30 cellular contexts compared by ENCODE assay signal in genomic region chr1:242623118-242623517, GRCh38.
"Had no signal": no experiment of that assay in that cellular context is flagged by ENCODE, and none has a peak within 500 bp of the region (broad histone marks: within the 10 kb centered on the region; RNA-seq: fewer than 3 reads in every experiment).

No MANE protein-coding gene starts in this region.

- H3K36me3 ChIP-seq: ascending aorta, brain microvascular endothelial cell, gastrocnemius medialis, heart left ventricle had no signal

- H3K4me3 ChIP-seq: ascending aorta, coronary artery, dorsolateral prefrontal cortex, gastrocnemius medialis, heart left ventricle had no signal

- H3K36me3 Mint-ChIP-seq: activated CD4-positive, alpha-beta memory T cell treated with anti-CD3 and anti-CD28 coated beads for 36 hours; activated CD8-positive, alpha-beta memory T cell treated with anti-CD3 and anti-CD28 coated beads, Interleukin-2, amount 10 ng/mL, durations not matched to agents 7 days and 5 days; activated naive CD4-positive, alpha-beta T cell treated with anti-CD3 and anti-CD28 coated beads, Interleukin-2, amount 50 U/mL, for 72 hours; activated naive CD8-positive, alpha-beta T cell treated with anti-CD3 and anti-CD28 coated beads, Interleukin-2, amount 10 ng/mL, durations not matched to agents 7 days and 5 days had no signal

- DNase-seq: activated CD4-positive, alpha-beta memory T cell treated with anti-CD3 and anti-CD28 coated beads for 36 hours; activated CD4-positive, alpha-beta T cell treated with anti-CD3 and anti-CD28 coated beads for 36 hours; activated CD4-positive, alpha-beta T cell treated with anti-CD3 and anti-CD28 coated beads, Interleukin-2, amount 10 ng/mL, durations not matched to agents 24 days and 14 days; activated CD4-positive, CD25-positive, alpha-beta regulatory T cell; activated CD4-positive, CD25-positive, alpha-beta regulatory T cell treated with anti-CD3 and anti-CD28 coated beads, Interleukin-2, amount 50 U/mL, for 72 hours; activated CD8-positive, alpha-beta memory T cell treated with anti-CD3 and anti-CD28 coated beads, Interleukin-2, amount 10 ng/mL, durations not matched to agents 7 days and 5 days; activated CD8-positive, alpha-beta memory T cell treated with anti-CD3 and anti-CD28 coated beads, Interleukin-2, amount 50 U/mL, for 4 hours; activated CD8-positive, alpha-beta T cell treated with anti-CD3 and anti-CD28 coated beads, Interleukin-2, amount 10 ng/mL, durations not matched to agents 7 days and 5 days; activated effector memory CD4-positive, alpha-beta T cell treated with anti-CD3 and anti-CD28 coated beads, Interleukin-2, amount 50 U/mL, for 16 hours; activated naive CD4-positive, alpha-beta T cell treated with anti-CD3 and anti-CD28 coated beads for 36 hours; activated naive CD8-positive, alpha-beta T cell treated with anti-CD3 and anti-CD28 coated beads, Interleukin-2, amount 10 ng/mL, durations not matched to agents 7 days and 5 days; activated T-cell treated with anti-CD3 and anti-CD28 coated beads, Interleukin-2, amount 50 U/mL, for 1 hour; activated T-cell treated with anti-CD3 and anti-CD28 coated beads, Interleukin-2, amount 50 U/mL, for 48 hours; brain microvascular endothelial cell; dorsolateral prefrontal cortex; effector memory CD4-positive, alpha-beta T cell; endodermal cell; foreskin fibroblast; gastrocnemius medialis; glutamatergic neuron; heart left ventricle; T-helper 2 cell had no signal

- ATAC-seq: activated CD4-positive, alpha-beta T cell treated with anti-CD3 and anti-CD28 coated beads for 36 hours; activated CD8-positive, alpha-beta memory T cell treated with anti-CD3 and anti-CD28 coated beads, Interleukin-2, amount 10 ng/mL, durations not matched to agents 7 days and 5 days; activated CD8-positive, alpha-beta T cell treated with anti-CD3 and anti-CD28 coated beads, Interleukin-2, amount 10 ng/mL, durations not matched to agents 7 days and 5 days; activated naive CD4-positive, alpha-beta T cell treated with anti-CD3 and anti-CD28 coated beads, Interleukin-2, amount 50 U/mL, for 72 hours; esophagus mucosa; gastrocnemius medialis; heart left ventricle had no signal

- H3K4me3 Mint-ChIP-seq: activated CD4-positive, alpha-beta memory T cell treated with anti-CD3 and anti-CD28 coated beads for 36 hours; activated CD4-positive, alpha-beta T cell treated with anti-CD3 and anti-CD28 coated beads for 36 hours; activated CD4-positive, alpha-beta T cell treated with anti-CD3 and anti-CD28 coated beads, Interleukin-2, amount 10 ng/mL, durations not matched to agents 24 days and 14 days; activated CD8-positive, alpha-beta memory T cell treated with anti-CD3 and anti-CD28 coated beads, Interleukin-2, amount 10 ng/mL, durations not matched to agents 7 days and 5 days; activated CD8-positive, alpha-beta T cell treated with anti-CD3 and anti-CD28 coated beads, Interleukin-2, amount 10 ng/mL, durations not matched to agents 7 days and 5 days; activated naive CD4-positive, alpha-beta T cell treated with anti-CD3 and anti-CD28 coated beads for 36 hours; activated naive CD8-positive, alpha-beta T cell treated with anti-CD3 and anti-CD28 coated beads, Interleukin-2, amount 10 ng/mL, durations not matched to agents 7 days and 5 days; activated T-helper 1 cell treated with anti-CD3 and anti-CD28 coated beads, Interleukin-12 subunit alpha, Interleukin-12 subunit beta, Interleukin-2, Interleukin-4 antibody, amounts not matched to agents 30 ng/mL and 10 ng/mL and 1 ng/mL, durations not matched to agents 14 hours and 24 hours and 36 hours; central memory CD8-positive, alpha-beta T cell; dendritic cell treated with granulocyte-macrophage colony-stimulating factor and Interleukin-4, amounts not matched to agents 40 ng/mL and 50 ng/mL, for 4 days; endodermal cell had no signal

- H3K4me1 ChIP-seq: ascending aorta, gastrocnemius medialis, heart left ventricle had no signal

- H3K27ac Mint-ChIP-seq: activated CD4-positive, alpha-beta memory T cell treated with anti-CD3 and anti-CD28 coated beads for 36 hours; activated CD4-positive, alpha-beta T cell treated with anti-CD3 and anti-CD28 coated beads for 36 hours; activated CD4-positive, alpha-beta T cell treated with anti-CD3 and anti-CD28 coated beads, Interleukin-2, amount 10 ng/mL, durations not matched to agents 24 days and 14 days; activated CD8-positive, alpha-beta memory T cell treated with anti-CD3 and anti-CD28 coated beads, Interleukin-2, amount 10 ng/mL, durations not matched to agents 7 days and 5 days; activated CD8-positive, alpha-beta T cell treated with anti-CD3 and anti-CD28 coated beads, Interleukin-2, amount 10 ng/mL, durations not matched to agents 7 days and 5 days; activated naive CD4-positive, alpha-beta T cell treated with anti-CD3 and anti-CD28 coated beads for 36 hours; activated naive CD4-positive, alpha-beta T cell treated with anti-CD3 and anti-CD28 coated beads, Interleukin-2, amount 50 U/mL, for 72 hours; activated naive CD8-positive, alpha-beta T cell treated with anti-CD3 and anti-CD28 coated beads, Interleukin-2, amount 10 ng/mL, durations not matched to agents 7 days and 5 days; activated T-helper 1 cell treated with anti-CD3 and anti-CD28 coated beads, Interleukin-12 subunit alpha, Interleukin-12 subunit beta, Interleukin-2, Interleukin-4 antibody, amounts not matched to agents 30 ng/mL and 10 ng/mL and 1 ng/mL, durations not matched to agents 14 hours and 24 hours and 36 hours; activated T-helper 2 cell treated with anti-CD3 and anti-CD28 coated beads, Interferon-gamma antibody, Interleukin-2, Interleukin-4, amounts not matched to agents 10 μg/mL and 5 μg/mL and 100 μg/mL, durations not matched to agents 14 hours and 24 hours and 36 hours; dendritic cell treated with granulocyte-macrophage colony-stimulating factor and Interleukin-4, amounts not matched to agents 40 ng/mL and 50 ng/mL, for 4 days; endodermal cell had no signal

- H3K9me3 Mint-ChIP-seq: activated T-helper 1 cell treated with anti-CD3 and anti-CD28 coated beads, Interleukin-12 subunit alpha, Interleukin-12 subunit beta, Interleukin-2, Interleukin-4 antibody, amounts not matched to agents 30 ng/mL and 10 ng/mL and 1 ng/mL, durations not matched to agents 14 hours and 24 hours and 36 hours; activated T-helper 2 cell treated with anti-CD3 and anti-CD28 coated beads, Interferon-gamma antibody, Interleukin-2, Interleukin-4, amounts not matched to agents 10 μg/mL and 5 μg/mL and 100 μg/mL, durations not matched to agents 14 hours and 24 hours and 36 hours had no signal

- H3K27me3 ChIP-seq: ascending aorta, brain microvascular endothelial cell, dorsolateral prefrontal cortex, gastrocnemius medialis, heart left ventricle had no signal

- H3K27ac ChIP-seq: ascending aorta, brain microvascular endothelial cell, coronary artery, dorsolateral prefrontal cortex, gastrocnemius medialis, heart left ventricle had no signal

- H3K9me3 ChIP-seq: ascending aorta, gastrocnemius medialis had no signal

- H3K27me3 Mint-ChIP-seq: activated CD4-positive, alpha-beta memory T cell treated with anti-CD3 and anti-CD28 coated beads for 36 hours; activated CD4-positive, alpha-beta T cell treated with anti-CD3 and anti-CD28 coated beads, Interleukin-2, amount 10 ng/mL, durations not matched to agents 24 days and 14 days; activated CD8-positive, alpha-beta memory T cell treated with anti-CD3 and anti-CD28 coated beads, Interleukin-2, amount 10 ng/mL, durations not matched to agents 7 days and 5 days; activated naive CD8-positive, alpha-beta T cell treated with anti-CD3 and anti-CD28 coated beads, Interleukin-2, amount 10 ng/mL, durations not matched to agents 7 days and 5 days; central memory CD8-positive, alpha-beta T cell; dendritic cell treated with granulocyte-macrophage colony-stimulating factor and Interleukin-4, amounts not matched to agents 40 ng/mL and 50 ng/mL, for 4 days had no signal

- H3K4me1 Mint-ChIP-seq: activated CD4-positive, alpha-beta T cell treated with anti-CD3 and anti-CD28 coated beads for 36 hours; activated CD4-positive, alpha-beta T cell treated with anti-CD3 and anti-CD28 coated beads, Interleukin-2, amount 10 ng/mL, durations not matched to agents 24 days and 14 days; activated CD8-positive, alpha-beta memory T cell treated with anti-CD3 and anti-CD28 coated beads, Interleukin-2, amount 10 ng/mL, durations not matched to agents 7 days and 5 days; activated naive CD8-positive, alpha-beta T cell treated with anti-CD3 and anti-CD28 coated beads, Interleukin-2, amount 10 ng/mL, durations not matched to agents 7 days and 5 days; central memory CD8-positive, alpha-beta T cell; endodermal cell had no signal
